1 cellular context compared by ENCODE assay signal in the genomic region with DNA sequence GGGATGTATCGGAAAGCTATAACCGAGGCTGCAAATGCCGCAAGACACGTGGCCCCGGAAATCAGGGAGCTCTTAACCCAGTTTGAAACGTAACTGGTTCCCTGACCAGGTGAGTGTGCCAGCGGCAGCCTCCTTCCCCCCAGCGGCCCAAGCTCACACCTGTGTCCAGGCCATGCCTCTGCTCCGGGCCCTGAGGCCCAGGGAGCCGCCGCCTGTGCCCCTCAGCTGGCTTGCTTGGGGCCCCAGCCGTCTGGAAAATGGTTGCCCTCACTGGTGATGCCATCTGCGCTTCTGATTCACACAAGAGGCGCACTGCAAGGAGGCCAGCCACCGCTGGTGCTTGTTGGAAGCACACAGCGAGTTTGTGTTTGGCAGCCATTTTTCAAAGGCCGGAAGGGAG.
TF ChIP-seq lines count a peak whose summit lies in the region.

No MANE protein-coding gene starts in this region.

TF ChIP-seq in SK-N-SH, 30 proteins besides CTCF, POLR2A, EP300 and RAD21 (continued from another document):
- TF ChIP-seq TAF1 (IDR thresholded peaks at IDR 0.05; ENCODE audit: borderline replicate concordance, low read depth, low read length), result no peak
